8 cellular contexts compared by ENCODE assay signal in the genomic region with DNA sequence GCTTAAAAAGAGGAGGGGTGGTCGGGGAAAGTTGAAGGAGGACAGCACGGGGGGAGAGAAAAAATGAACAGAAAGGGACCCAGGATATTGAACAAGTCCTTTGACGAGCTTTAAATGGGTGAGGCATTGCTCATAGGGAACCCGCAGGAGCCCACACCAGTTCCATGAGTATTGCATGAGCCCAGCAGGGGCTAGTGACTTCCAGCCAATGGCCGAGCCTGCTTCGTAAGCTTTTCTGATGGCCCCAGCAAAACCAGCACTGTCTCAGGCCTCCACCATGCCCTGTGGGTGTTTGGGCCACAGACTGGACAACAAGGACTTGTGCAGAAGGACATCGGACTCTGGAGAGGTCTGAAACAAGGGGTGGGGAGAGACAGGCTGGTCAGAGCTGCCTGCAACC.
DNase-seq lines count a peak whose midpoint lies in the region; ATAC-seq and TF ChIP-seq lines count a peak whose summit lies in the region.

No MANE protein-coding gene starts in this region.

- no peak overlapping the region for H3K4me3 ChIP-seq in heart left ventricle
- no peak overlapping the region for H3K4me3 ChIP-seq in uterus

- TF ChIP-seq POLR2A in heart left ventricle (IDR thresholded peaks at IDR 0.05), result no peak
- no peak for TF ChIP-seq POLR2A in uterus (IDR thresholded peaks at IDR 0.05)

- ATAC-seq in heart left ventricle, result peak in 1 of 4 donors; percentile 23
- ATAC-seq in Right ventricle myocardium superior (ENCODE audit: poor library complexity), result no peak
- no peak for ATAC-seq in GM21367 (IDR thresholded peaks at IDR 0.05; ENCODE audit: unreplicated experiment)
- no peak for ATAC-seq in HG02840 (IDR thresholded peaks at IDR 0.05; ENCODE audit: low FRiP score, unreplicated experiment)

- WGBS in heart left ventricle, 4 donors, result 69 to 81% (median 78%) methylated on average over 7 of the region's 7 CpGs

- intact Hi-C loops in heart left ventricle (cut with DNase I) (loop anchor here in 6 of 10 donors (2.0 to 5.0 kb wide), 5 partner anchors 44 to 109 kb away; partner anchors contain the start of gene ZFP36L1 (in 1 of the 6)), Right ventricle myocardium superior (cut with DNase I) (loop anchor here (10.0 kb wide), 1 partner anchor 101 kb away; no protein-coding TSS in a partner anchor), uterus (cut with DNase I; ENCODE audit: low total_unique reads) (no loop called here)

- DNase-seq in heart left ventricle (peak in 1 of 5 donors; percentile 16), Right ventricle myocardium superior (no peak), mesothelial cell of epicardium (ENCODE audit: low spot score in 2 of 2, unreplicated experiment in 2 of 2) (no peak), uterus (no peak), NCI-H2029 (lab: John Stamatoyannopoulos, UW) (no peak)

- no peaks in the 10 kb centered on the region for H3K36me3 ChIP-seq in heart left ventricle
- H3K36me3 ChIP-seq in uterus, result no peaks in the 10 kb centered on the region

- H3K27ac Mint-ChIP-seq in brain (peak overlapping the region; percentile 68 to 99 (median 96)), mesothelial cell of epicardium (peak overlapping the region; percentile 96)

- peaks cover 6% of the 10 kb centered on the region for H3K36me3 Mint-ChIP-seq in brain
- H3K36me3 Mint-ChIP-seq in mesothelial cell of epicardium, result peaks cover 2% of the 10 kb centered on the region

- H3K27ac ChIP-seq in heart left ventricle (peak overlapping the region; percentile 43 to 95 (median 76)), uterus (peak overlapping the region; percentile 84 to 90)

- H3K4me3 Mint-ChIP-seq in brain (peak overlapping the region in 3 of 5 experiments; percentile 18 to 49 (median 28)), mesothelial cell of epicardium (no peak overlapping the region)

- H3K4me1 ChIP-seq in heart left ventricle (peaks cover 6 to 66% (median 41%) of the 10 kb centered on the region in 12 donors), uterus (peaks cover 0 to 19% of the 10 kb centered on the region in 2 donors)

- no peak for TF ChIP-seq CTCF in heart left ventricle (IDR thresholded peaks at IDR 0.05)
- TF ChIP-seq CTCF in brain (conservative IDR thresholded peaks at IDR 0.05), result no peak
- no peak for TF ChIP-seq CTCF in mesothelial cell of epicardium (IDR thresholded peaks at IDR 0.05; ENCODE audit: unreplicated experiment)
- TF ChIP-seq CTCF in uterus (IDR thresholded peaks at IDR 0.05), result no peak

- H3K27me3 ChIP-seq in heart left ventricle (no peaks in the 10 kb centered on the region), uterus (no peaks in the 10 kb centered on the region)

- H3K27me3 Mint-ChIP-seq in brain (no peaks in the 10 kb centered on the region), mesothelial cell of epicardium (ENCODE audit: low read depth) (no peaks in the 10 kb centered on the region)

- peaks cover 7 to 12% (median 8%) of the 10 kb centered on the region in 5 experiments for H3K9me3 Mint-ChIP-seq in brain
- H3K9me3 Mint-ChIP-seq in mesothelial cell of epicardium, result peaks cover 4% of the 10 kb centered on the region

- peaks cover 80% of the 10 kb centered on the region for H3K4me1 Mint-ChIP-seq in brain
- H3K4me1 Mint-ChIP-seq in mesothelial cell of epicardium, result peaks cover 78% of the 10 kb centered on the region

- H3K9me3 ChIP-seq in heart left ventricle, result no peaks in the 10 kb centered on the region
- no peaks in the 10 kb centered on the region for H3K9me3 ChIP-seq in uterus
